20 cellular contexts compared by ENCODE assay signal in genomic region chr2:9384521-9384920, GRCh38. TPM values are rescaled to one million over a fixed set of nuclear protein-coding genes. Genes with fewer than 3 reads are reported as not detected.
DNase-seq lines count a peak whose midpoint lies in the region; ATAC-seq, FAIRE-seq and TF ChIP-seq lines count a peak whose summit lies in the region.
"Had no signal": no experiment of that assay in that cellular context is flagged by ENCODE, and none has a peak within 500 bp of the region (broad histone marks: within the 10 kb centered on the region; RNA-seq: fewer than 3 reads in every experiment).

No MANE protein-coding gene starts in this region.

- peaks cover 40% of the 10 kb centered on the region for H3K36me3 Mint-ChIP-seq in chondrocyte (ENCODE audit: low read depth)
- H3K36me3 Mint-ChIP-seq: CD4-positive, alpha-beta memory T cell had no signal

- POLR2A ChIA-PET in A549 (lab: Yijun Ruan, JAX), result no interaction called here

- TF ChIP-seq POLR2A in A549 (IDR thresholded peaks at IDR 0.05; ENCODE audit: low read length), result no peak
- no peak for TF ChIP-seq POLR2A in sigmoid colon (IDR thresholded peaks at IDR 0.05)
- no peak for TF ChIP-seq POLR2A in vagina (IDR thresholded peaks at IDR 0.05)

- intact Hi-C loops in sigmoid colon (cut with DNase I) (no loop called here), vagina (cut with DNase I) (no loop called here), left lung (cut with DNase I) (no loop called here)

- no peak for FAIRE-seq in A549 (lab: Jason Lieb, UNC)
- FAIRE-seq: GM12892, GM18507, H54 had no signal

- peaks cover 18% of the 10 kb centered on the region for H3K4me1 Mint-ChIP-seq in chondrocyte (ENCODE audit: low read depth)
- H3K4me1 Mint-ChIP-seq: CD4-positive, alpha-beta memory T cell; GM23338 had no signal

- DNase-seq in A549 (ENCODE audit: low read depth in 1 of 2, low spot score in 1 of 2), result no peak
- DNase-seq in chondrocyte (ENCODE audit: low spot score), result peak; percentile 35
- DNase-seq in sigmoid colon, result peak; percentile 21
- no peak for DNase-seq in vagina (ENCODE audit: extremely low spot score in 2 of 2)
- DNase-seq in amniotic stem cell (lab: John Stamatoyannopoulos, UW), result no peak
- no peak for DNase-seq in cerebellum (ENCODE audit: low spot score)
- no peak for DNase-seq in left lung
- DNase-seq: CD4-positive, alpha-beta memory T cell; DMS153; DMS79; GDM1; HCEC 1CT had no signal

- TF ChIP-seq RAD21 in A549 (conservative IDR thresholded peaks at IDR 0.05 in 1 of 2, IDR thresholded peaks at IDR 0.05 in 1 of 2), result no peak

- no peak overlapping the region for H3K4me3 Mint-ChIP-seq in chondrocyte (ENCODE audit: unreplicated experiment)
- H3K4me3 Mint-ChIP-seq: CD14-positive monocyte; CD4-positive, alpha-beta memory T cell; GM23338 had no signal

- no peak for TF ChIP-seq CTCF in A549 (IDR thresholded peaks at IDR 0.05)
- TF ChIP-seq CTCF in chondrocyte (IDR thresholded peaks at IDR 0.05), result no peak
- no peak for TF ChIP-seq CTCF in sigmoid colon (IDR thresholded peaks at IDR 0.05)
- no peak for TF ChIP-seq CTCF in vagina (IDR thresholded peaks at IDR 0.05)
- no peak for TF ChIP-seq CTCF in left lung (IDR thresholded peaks at IDR 0.05)

- no peak overlapping the region for H3K27ac Mint-ChIP-seq in chondrocyte (ENCODE audit: unreplicated experiment)
- H3K27ac Mint-ChIP-seq: CD4-positive, alpha-beta memory T cell; GM23338 had no signal

- H3K9me3 Mint-ChIP-seq in chondrocyte (ENCODE audit: low read depth), result no peaks in the 10 kb centered on the region
- H3K9me3 Mint-ChIP-seq: CD4-positive, alpha-beta memory T cell; GM23338 had no signal

- ATAC-seq in A549 (no peak), left lung (no peak)
- ATAC-seq: GM23338 had no signal

- TF ChIP-seq EP300 in A549 (IDR thresholded peaks at IDR 0.05), result no peak
- no peak for TF ChIP-seq EP300 in sigmoid colon (IDR thresholded peaks at IDR 0.05)

- WGBS in A549 (ENCODE audit: missing lambda C conversion rate), result 87% methylated on average over 4 of the region's 4 CpGs
- 92 to 94% methylated on average over 4 of the region's 4 CpGs for WGBS in sigmoid colon, 2 donors

- H3K27me3 Mint-ChIP-seq in chondrocyte (ENCODE audit: low read depth), result no peaks in the 10 kb centered on the region

- no peaks in the 10 kb centered on the region for H3K27me3 ChIP-seq in sigmoid colon
- no peaks in the 10 kb centered on the region for H3K27me3 ChIP-seq in vagina
- no peaks in the 10 kb centered on the region for H3K27me3 ChIP-seq in left lung
- H3K27me3 ChIP-seq: BLaER1 had no signal

- no peak overlapping the region for H3K4me2 ChIP-seq in A549
- H3K4me2 ChIP-seq: BLaER1, GM23338 had no signal

- H3K4me3 ChIP-seq in A549, result no peak overlapping the region
- H3K4me3 ChIP-seq in sigmoid colon, result no peak overlapping the region
- no peak overlapping the region for H3K4me3 ChIP-seq in vagina
- no peak overlapping the region for H3K4me3 ChIP-seq in left lung
- H3K4me3 ChIP-seq: BLaER1, GM23338 had no signal

- H3K9me3 ChIP-seq in A549, result no peaks in the 10 kb centered on the region
- H3K9me3 ChIP-seq in sigmoid colon, result no peaks in the 10 kb centered on the region
- no peaks in the 10 kb centered on the region for H3K9me3 ChIP-seq in vagina
- H3K9me3 ChIP-seq in left lung, result no peaks in the 10 kb centered on the region
- H3K9me3 ChIP-seq: BLaER1 had no signal

- H3K36me3 ChIP-seq in sigmoid colon (peaks cover 0 to 28% (median 0%) of the 10 kb centered on the region in 4 donors), vagina (no peaks in the 10 kb centered on the region), left lung (peaks cover 0 to 16% of the 10 kb centered on the region in 2 donors)

- CTCF ChIA-PET in A549 (lab: Yijun Ruan, JAX), result interaction anchor here (1.0 to 2.1 kb wide), 3 partner anchors 17 to 245 kb away, joined by 3 to 5 read pairs (median 5); no protein-coding TSS in a partner anchor

- peak overlapping the region; percentile 29 to 76; a peak in 4 of 6 replicates for H3K27ac ChIP-seq in A549
- no peak overlapping the region for H3K27ac ChIP-seq in sigmoid colon
- H3K27ac ChIP-seq in vagina, result peak overlapping the region; percentile 14
- no peak overlapping the region for H3K27ac ChIP-seq in left lung
- H3K27ac ChIP-seq: 22Rv1, BLaER1, HL-60 had no signal

- H3K4me1 ChIP-seq in A549, result peaks cover 73% of the 10 kb centered on the region
- peaks cover 0 to 41% (median 32%) of the 10 kb centered on the region in 4 donors for H3K4me1 ChIP-seq in sigmoid colon
- H3K4me1 ChIP-seq in vagina, result peaks cover 29% of the 10 kb centered on the region
- peaks cover 4 to 5% of the 10 kb centered on the region in 2 donors for H3K4me1 ChIP-seq in left lung

TF ChIP-seq in A549, 52 proteins besides CTCF, POLR2A, EP300 and RAD21:
- TF ChIP-seq FOSB (CRISPR knock-in tag; IDR thresholded peaks at IDR 0.05) (no peak), TP53 (CRISPR knock-in tag; IDR thresholded peaks at IDR 0.05) (no peak), EHMT2 (IDR thresholded peaks at IDR 0.05; ENCODE audit: low read depth) (no peak), CBX2 (IDR thresholded peaks at IDR 0.05; ENCODE audit: borderline replicate concordance, low read depth) (no peak), TFCP2L1 (CRISPR knock-in tag; IDR thresholded peaks at IDR 0.05) (no peak), NR3C1 (IDR thresholded peaks at IDR 0.05) (no peak), GATA3 (IDR thresholded peaks at IDR 0.05; ENCODE audit: borderline replicate concordance) (no peak), JUN (IDR thresholded peaks at IDR 0.05) (no peak), RFX5 (IDR thresholded peaks at IDR 0.05) (no peak), ZC3H11A (IDR thresholded peaks at IDR 0.05) (no peak), FOXS1 (CRISPR knock-in tag; IDR thresholded peaks at IDR 0.05) (no peak), MAFK (IDR thresholded peaks at IDR 0.05; ENCODE audit: partially characterized antibody) (no peak), KDM1A (IDR thresholded peaks at IDR 0.05; ENCODE audit: low read depth) (no peak), RARB (CRISPR knock-in tag; IDR thresholded peaks at IDR 0.05) (no peak), USF2 (IDR thresholded peaks at IDR 0.05) (no peak), ATOH8 (CRISPR knock-in tag; IDR thresholded peaks at IDR 0.05; ENCODE audit: low read depth) (no peak)
TF ChIP-seq in A549: peak in this region for 0.

RNA-seq across cellular contexts. Expression of gene ITGB1BP1, which starts 38.8 kb away (rescaled TPM):
- polyA plus RNA-seq in A549 (2011; rRNA removed) (136 and 144 TPM in 2 replicates), A549 (2017; fragmentation: RNase III; extraction: RNeasy Plus Mini Kit Qiagen cat#74134 plus additional on column Dnase treatment) (99.3 to 112 TPM (median 101 TPM) in 3 replicates), sigmoid colon (10 to 100 TPM; 24.3 to 99.7 (median 47.4) TPM)
- polyA plus RNA-seq in A549 (2012; cell fraction: cytosol; rRNA removed), result 66.2 and 68.2 TPM in 2 replicates
- 22.0 and 29.6 TPM in 2 replicates for polyA plus RNA-seq in A549 (2012; cell fraction: nucleus; rRNA removed)
- polyA minus RNA-seq in A549 (2011; rRNA and poly(A)+ RNA removed), result 17.4 and 18.0 TPM in 2 replicates
- total RNA-seq in chondrocyte (99.8 to 126 TPM (median 117 TPM) in 3 replicates), sigmoid colon (10 to 100 TPM; 52.3 to 75.6 (median 61.6) TPM), vagina (53.8 TPM), cerebellum (45.1 TPM), left lung (10 to 100 TPM; 74.0 to 82.4 TPM)

RNA-seq across cellular contexts. Expression of gene CPSF3, which starts 38.9 kb away (rescaled TPM):
- polyA plus RNA-seq in A549 (2011; rRNA removed) (76.7 and 77.2 TPM in 2 replicates), A549 (2017; fragmentation: RNase III; extraction: RNeasy Plus Mini Kit Qiagen cat#74134 plus additional on column Dnase treatment) (63.4 to 65.0 TPM (median 63.6 TPM) in 3 replicates), sigmoid colon (10 to 100 TPM; 14.4 to 23.6 (median 14.6) TPM)
- polyA plus RNA-seq in A549 (2012; cell fraction: cytosol; rRNA removed), result 22.6 and 26.8 TPM in 2 replicates
- polyA plus RNA-seq in A549 (2012; cell fraction: nucleus; rRNA removed), result 14.2 and 24.4 TPM in 2 replicates
- 48.5 and 52.2 TPM in 2 replicates for polyA minus RNA-seq in A549 (2011; rRNA and poly(A)+ RNA removed)
- total RNA-seq in chondrocyte (23.3 to 31.3 TPM (median 24.9 TPM) in 3 replicates), sigmoid colon (10 to 100 TPM; 22.9 to 33.5 (median 27.5) TPM), vagina (19.4 TPM), cerebellum (36.1 TPM), left lung (10 to 100 TPM; 25.9 to 30.3 TPM)

Comparison
In these comparisons a context has a peak if more than half of its experiments do, and no peak if none do; other contexts are left out.
1. DNase-seq: peak in chondrocyte (single experiment) and sigmoid colon (single experiment); none in A549 (0 of 2), vagina (0 of 2), amniotic stem cell (single experiment), cerebellum (single experiment) and left lung (0 of 2).
2. H3K27ac ChIP-seq: peak in A549 (2 of 2) and vagina (single experiment); none in sigmoid colon (0 of 4) and left lung (0 of 2).